In the genomic region with DNA sequence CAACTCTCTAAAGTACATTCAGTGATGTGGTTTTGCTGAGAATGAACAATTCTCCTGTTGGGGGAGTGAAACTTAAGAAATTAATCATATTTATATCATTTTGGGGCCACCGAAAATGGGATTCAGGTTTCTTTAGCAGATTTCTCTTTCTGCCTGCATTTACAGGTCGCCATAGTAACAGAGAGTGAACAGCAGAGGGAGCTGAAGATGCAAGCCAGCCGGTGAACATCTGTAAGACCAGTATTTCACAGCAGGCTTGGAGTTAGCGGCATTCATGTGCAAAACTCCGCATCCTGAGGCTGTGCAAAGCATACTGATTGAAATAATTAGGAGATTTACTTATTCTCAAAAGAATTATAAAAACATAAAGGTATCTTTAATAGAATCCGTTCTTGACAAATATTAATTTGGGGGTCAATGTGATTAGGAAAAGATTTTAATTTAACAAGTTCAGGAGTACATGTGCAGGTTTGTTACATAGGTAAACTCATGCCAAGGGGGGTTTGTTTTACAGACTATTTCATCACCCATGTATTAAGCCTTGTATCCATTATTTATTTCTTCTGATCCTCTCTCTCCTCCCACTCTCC, we compare ENCODE assay signal across 1 cellular context.
TF ChIP-seq lines count a peak whose summit lies in the region.

No MANE protein-coding gene starts in this region.

TF ChIP-seq in HepG2, 621 proteins besides CTCF, POLR2A, EP300 and RAD21 (continued from another document):
- TF ChIP-seq, protein P1, sequence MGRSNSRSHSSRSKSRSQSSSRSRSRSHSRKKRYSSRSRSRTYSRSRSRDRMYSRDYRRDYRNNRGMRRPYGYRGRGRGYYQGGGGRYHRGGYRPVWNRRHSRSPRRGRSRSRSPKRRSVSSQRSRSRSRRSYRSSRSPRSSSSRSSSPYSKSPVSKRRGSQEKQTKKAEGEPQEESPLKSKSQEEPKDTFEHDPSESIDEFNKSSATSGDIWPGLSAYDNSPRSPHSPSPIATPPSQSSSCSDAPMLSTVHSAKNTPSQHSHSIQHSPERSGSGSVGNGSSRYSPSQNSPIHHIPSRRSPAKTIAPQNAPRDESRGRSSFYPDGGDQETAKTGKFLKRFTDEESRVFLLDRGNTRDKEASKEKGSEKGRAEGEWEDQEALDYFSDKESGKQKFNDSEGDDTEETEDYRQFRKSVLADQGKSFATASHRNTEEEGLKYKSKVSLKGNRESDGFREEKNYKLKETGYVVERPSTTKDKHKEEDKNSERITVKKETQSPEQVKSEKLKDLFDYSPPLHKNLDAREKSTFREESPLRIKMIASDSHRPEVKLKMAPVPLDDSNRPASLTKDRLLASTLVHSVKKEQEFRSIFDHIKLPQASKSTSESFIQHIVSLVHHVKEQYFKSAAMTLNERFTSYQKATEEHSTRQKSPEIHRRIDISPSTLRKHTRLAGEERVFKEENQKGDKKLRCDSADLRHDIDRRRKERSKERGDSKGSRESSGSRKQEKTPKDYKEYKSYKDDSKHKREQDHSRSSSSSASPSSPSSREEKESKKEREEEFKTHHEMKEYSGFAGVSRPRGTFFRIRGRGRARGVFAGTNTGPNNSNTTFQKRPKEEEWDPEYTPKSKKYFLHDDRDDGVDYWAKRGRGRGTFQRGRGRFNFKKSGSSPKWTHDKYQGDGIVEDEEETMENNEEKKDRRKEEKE (IDR thresholded peaks at IDR 0.05) = no peak
- TF ChIP-seq SMAD3 (CRISPR knock-in tag; IDR thresholded peaks at IDR 0.05) (0 out of 2 replicates have a peak, but pooled peaks have one; percentile 44), GATAD2A (CRISPR knock-in tag; IDR thresholded peaks at IDR 0.05) (0 out of 2 replicates have a peak, but pooled peaks have one; percentile 12), RFX3 (CRISPR knock-in tag; IDR thresholded peaks at IDR 0.05) (peak; percentile 84), STAG1 (CRISPR knock-in tag; IDR thresholded peaks at IDR 0.05) (peak; percentile 70), SMC3 (IDR thresholded peaks at IDR 0.05; ENCODE audit: low read length) (peak; percentile 86), KAT8 (CRISPR knock-in tag; IDR thresholded peaks at IDR 0.05) (0 out of 2 replicates have a peak, but pooled peaks have one; percentile 20), HNRNPH1 (optimal IDR thresholded peaks at IDR 0.05; ENCODE audit: low read depth, low read length) (no peak), ELF1 (CRISPR knock-in tag; IDR thresholded peaks at IDR 0.05) (no peak), IRF2 (CRISPR knock-in tag; IDR thresholded peaks at IDR 0.05) (0 out of 2 replicates have a peak, but pooled peaks have one; percentile 25)
- TF ChIP-seq, protein P2, sequence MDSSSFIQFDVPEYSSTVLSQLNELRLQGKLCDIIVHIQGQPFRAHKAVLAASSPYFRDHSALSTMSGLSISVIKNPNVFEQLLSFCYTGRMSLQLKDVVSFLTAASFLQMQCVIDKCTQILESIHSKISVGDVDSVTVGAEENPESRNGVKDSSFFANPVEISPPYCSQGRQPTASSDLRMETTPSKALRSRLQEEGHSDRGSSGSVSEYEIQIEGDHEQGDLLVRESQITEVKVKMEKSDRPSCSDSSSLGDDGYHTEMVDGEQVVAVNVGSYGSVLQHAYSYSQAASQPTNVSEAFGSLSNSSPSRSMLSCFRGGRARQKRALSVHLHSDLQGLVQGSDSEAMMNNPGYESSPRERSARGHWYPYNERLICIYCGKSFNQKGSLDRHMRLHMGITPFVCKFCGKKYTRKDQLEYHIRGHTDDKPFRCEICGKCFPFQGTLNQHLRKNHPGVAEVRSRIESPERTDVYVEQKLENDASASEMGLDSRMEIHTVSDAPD (CRISPR knock-in tag; IDR thresholded peaks at IDR 0.05) = no peak
